ENCODE assay signal across 10 cellular contexts in genomic region chr12:132284071-132284492, GRCh38. TPM values are rescaled to one million over a fixed set of nuclear protein-coding genes. Genes with fewer than 3 reads are reported as not detected.
DNase-seq lines count a peak whose midpoint lies in the region; ATAC-seq and TF ChIP-seq lines count a peak whose summit lies in the region.
"Had no signal": no experiment of that assay in that cellular context is flagged by ENCODE, and none has a peak within 500 bp of the region (broad histone marks: within the 10 kb centered on the region; RNA-seq: fewer than 3 reads in every experiment).

No MANE protein-coding gene starts in this region.

- H3K9me2 ChIP-seq in HCT116 (ENCODE audit: insufficient read depth) (no peaks in the 10 kb centered on the region), MM.1S (replicated peaks; ENCODE audit: insufficient read depth, low read length) (no peaks in the 10 kb centered on the region)

- intact Hi-C loops in HCT116 (cut with micrococcal nuclease): no loop called here

- peak overlapping the region; percentile 62 for H3K27ac ChIP-seq in HCT116 (ENCODE audit: low read depth, low read length)
- H3K27ac ChIP-seq in MM.1S (ENCODE audit: low read length): no peak overlapping the region

- no peaks in the 10 kb centered on the region for H3K36me3 ChIP-seq in HCT116 (ENCODE audit: control insufficient read depth in 1 of 2, insufficient read depth in 2 of 2, low read length in 2 of 2)
- no peaks in the 10 kb centered on the region for H3K36me3 ChIP-seq in adipocyte (ENCODE audit: control insufficient read depth, insufficient read depth, low read length, severe bottlenecking)
- H3K36me3 ChIP-seq in MM.1S (replicated peaks; ENCODE audit: insufficient read depth, low read length): no peaks in the 10 kb centered on the region

- H3K9me3 ChIP-seq in HCT116 (ENCODE audit: control insufficient read depth in 1 of 2, insufficient read depth in 1 of 2, low read depth in 1 of 2, low read length in 2 of 2) (no peaks in the 10 kb centered on the region), adipocyte (ENCODE audit: control insufficient read depth, low read length) (no peaks in the 10 kb centered on the region), MM.1S (replicated peaks; ENCODE audit: insufficient read depth, low read length) (no peaks in the 10 kb centered on the region)

- H3K4me2 ChIP-seq in HCT116 (ENCODE audit: low read length) (peak overlapping the region; percentile 94), MM.1S (ENCODE audit: low read depth, low read length) (no peak overlapping the region)

- RAD21 ChIA-PET in HCT116 (lab: Charles Lee; ENCODE audit: low non-redundant PET in 1 of 2, low total read pairs in 2 of 2, uncharacterized antibody in 2 of 2, unreplicated experiment in 2 of 2): no interaction called here

- H3F3A ChIP-seq in MM.1S (ENCODE audit: insufficient read depth, low read length): no peaks in the 10 kb centered on the region

- POLR2A ChIA-PET in HCT116 (lab: Charles Lee): interaction anchor here (0.9 to 1.2 kb wide), 2 partner anchors 9 to 89 kb away, joined by 4 read pairs; no protein-coding TSS in a partner anchor

- TF ChIP-seq CTCF in AG10803 (conservative IDR thresholded peaks at IDR 0.05; ENCODE audit: low read length): peak; percentile 36
- TF ChIP-seq CTCF in HCT116 (IDR thresholded peaks at IDR 0.05 in 2 of 3, conservative IDR thresholded peaks at IDR 0.05 in 1 of 3; ENCODE audit: borderline replicate concordance in 1 of 3, insufficient read depth in 1 of 3, low read depth in 2 of 3, low read length in 2 of 3): peak in 2 of 3 experiments; percentile 54 to 71; a peak in 3 of 6 replicates
- no peak for TF ChIP-seq CTCF in MM.1S (IDR thresholded peaks at IDR 0.05; ENCODE audit: low read length)

- no peaks in the 10 kb centered on the region for H3K27me3 ChIP-seq in HCT116 (ENCODE audit: insufficient read depth, low read length)
- H3K27me3 ChIP-seq in adipocyte (replicated peaks; ENCODE audit: control insufficient read depth, insufficient read depth, low read length): peaks cover 79% of the 10 kb centered on the region
- no peaks in the 10 kb centered on the region; the same call in 1 of the 2 replicates for H3K27me3 ChIP-seq in MM.1S (replicated peaks; ENCODE audit: insufficient read depth, low read length)

- CTCF ChIA-PET in HCT116 (lab: Charles Lee): interaction anchor here (2.1 to 3.9 kb wide), 2 partner anchors 8 to 130 kb away, joined by 12 to 18 read pairs; no protein-coding TSS in a partner anchor

- no peaks in the 10 kb centered on the region for H3K79me2 ChIP-seq in HCT116 (ENCODE audit: insufficient read depth, low read length)
- H3K79me2 ChIP-seq in MM.1S (ENCODE audit: low read length): no peaks in the 10 kb centered on the region

- no peak overlapping the region for H2AFZ ChIP-seq in HCT116 (ENCODE audit: low read depth, low read length, poor library complexity, severe bottlenecking)
- H2AFZ ChIP-seq in MM.1S (ENCODE audit: low read length): no peak overlapping the region

- TF ChIP-seq POLR2A in HCT116 (IDR thresholded peaks at IDR 0.05; ENCODE audit: borderline replicate concordance, extremely low read depth, insufficient read depth, insufficient read length): no peak

- ATAC-seq in HCT116 (peak; percentile 43), HG03342 (IDR thresholded peaks at IDR 0.05; ENCODE audit: unreplicated experiment) (no peak), HG02885 (IDR thresholded peaks at IDR 0.05; ENCODE audit: poor library complexity, unreplicated experiment) (no peak), HG03354 (IDR thresholded peaks at IDR 0.05; ENCODE audit: poor library complexity, severe bottlenecking, unreplicated experiment) (no peak)

- H3K4me1 ChIP-seq in HCT116 (ENCODE audit: control insufficient read depth in 1 of 2, insufficient read depth in 2 of 2, low read length in 2 of 2): peaks cover 48 to 77% of the 10 kb centered on the region in 2 experiments
- no peaks in the 10 kb centered on the region for H3K4me1 ChIP-seq in adipocyte (ENCODE audit: control insufficient read depth, insufficient read depth, low read length)
- no peaks in the 10 kb centered on the region for H3K4me1 ChIP-seq in MM.1S (ENCODE audit: low read length)

- H3K9ac ChIP-seq in HCT116 (ENCODE audit: low read length): peak overlapping the region; percentile 62
- no peak overlapping the region for H3K9ac ChIP-seq in adipocyte (ENCODE audit: low read length)
- no peak overlapping the region for H3K9ac ChIP-seq in MM.1S (ENCODE audit: low read length)

- no peak overlapping the region for H3K4me3 ChIP-seq in AG10803 (ENCODE audit: low read length)
- peak overlapping the region in 1 of 2 experiments; percentile 55; a peak in 1 of 4 replicates for H3K4me3 ChIP-seq in HCT116 (replicated peaks in 1 of 2; ENCODE audit: low read depth in 1 of 2, low read length in 2 of 2)
- no peak overlapping the region for H3K4me3 ChIP-seq in adipocyte (ENCODE audit: low read length)
- H3K4me3 ChIP-seq in MM.1S (ENCODE audit: low read length): no peak overlapping the region

- no TSS peak for BruUV-seq in HCT116 (replicated peaks; lab: Mats Ljungman, UMichigan)

- TF ChIP-seq RAD21 in HCT116 (IDR thresholded peaks at IDR 0.05; ENCODE audit: low read depth): no peak

- H4K20me1 ChIP-seq in HCT116 (ENCODE audit: insufficient read depth): no peaks in the 10 kb centered on the region
- H4K20me1 ChIP-seq in MM.1S (ENCODE audit: insufficient read depth, low read length): no peaks in the 10 kb centered on the region

- DNase-seq in AG10803 (ENCODE audit: low read depth) (peak; percentile 4), HCT116 (ENCODE audit: low read depth, low spot score) (no peak), adipocyte (ENCODE audit: low read depth) (peak; percentile 38), kidney glomerular epithelial cell (lab: John Stamatoyannopoulos, UW) (peak; percentile 4), MM.1S (no peak)
- DNase-seq: activated naive CD8-positive, alpha-beta T cell treated with anti-CD3 and anti-CD28 coated beads, Interleukin-2, amount 10 ng/mL, durations not matched to agents 7 days and 5 days; NCI-H446 had no signal

TF ChIP-seq in HCT116, 20 proteins besides CTCF, POLR2A, EP300 and RAD21:
- TF ChIP-seq ELF1 (IDR thresholded peaks at IDR 0.05; ENCODE audit: borderline replicate concordance, low read depth): no peak
- no peak for TF ChIP-seq TCF7L2 (IDR thresholded peaks at IDR 0.05; ENCODE audit: borderline replicate concordance, extremely low read depth, insufficient read depth, insufficient read length)
- no peak for TF ChIP-seq EZH2 (IDR thresholded peaks at IDR 0.05)
- TF ChIP-seq CEBPB (IDR thresholded peaks at IDR 0.05; ENCODE audit: low read depth): no peak
- TF ChIP-seq ZNF274 (IDR thresholded peaks at IDR 0.05; ENCODE audit: low read depth, low read length): no peak
- TF ChIP-seq EZH2phosphoT487 (IDR thresholded peaks at IDR 0.05; ENCODE audit: borderline replicate concordance): no peak
- TF ChIP-seq, protein P1, sequence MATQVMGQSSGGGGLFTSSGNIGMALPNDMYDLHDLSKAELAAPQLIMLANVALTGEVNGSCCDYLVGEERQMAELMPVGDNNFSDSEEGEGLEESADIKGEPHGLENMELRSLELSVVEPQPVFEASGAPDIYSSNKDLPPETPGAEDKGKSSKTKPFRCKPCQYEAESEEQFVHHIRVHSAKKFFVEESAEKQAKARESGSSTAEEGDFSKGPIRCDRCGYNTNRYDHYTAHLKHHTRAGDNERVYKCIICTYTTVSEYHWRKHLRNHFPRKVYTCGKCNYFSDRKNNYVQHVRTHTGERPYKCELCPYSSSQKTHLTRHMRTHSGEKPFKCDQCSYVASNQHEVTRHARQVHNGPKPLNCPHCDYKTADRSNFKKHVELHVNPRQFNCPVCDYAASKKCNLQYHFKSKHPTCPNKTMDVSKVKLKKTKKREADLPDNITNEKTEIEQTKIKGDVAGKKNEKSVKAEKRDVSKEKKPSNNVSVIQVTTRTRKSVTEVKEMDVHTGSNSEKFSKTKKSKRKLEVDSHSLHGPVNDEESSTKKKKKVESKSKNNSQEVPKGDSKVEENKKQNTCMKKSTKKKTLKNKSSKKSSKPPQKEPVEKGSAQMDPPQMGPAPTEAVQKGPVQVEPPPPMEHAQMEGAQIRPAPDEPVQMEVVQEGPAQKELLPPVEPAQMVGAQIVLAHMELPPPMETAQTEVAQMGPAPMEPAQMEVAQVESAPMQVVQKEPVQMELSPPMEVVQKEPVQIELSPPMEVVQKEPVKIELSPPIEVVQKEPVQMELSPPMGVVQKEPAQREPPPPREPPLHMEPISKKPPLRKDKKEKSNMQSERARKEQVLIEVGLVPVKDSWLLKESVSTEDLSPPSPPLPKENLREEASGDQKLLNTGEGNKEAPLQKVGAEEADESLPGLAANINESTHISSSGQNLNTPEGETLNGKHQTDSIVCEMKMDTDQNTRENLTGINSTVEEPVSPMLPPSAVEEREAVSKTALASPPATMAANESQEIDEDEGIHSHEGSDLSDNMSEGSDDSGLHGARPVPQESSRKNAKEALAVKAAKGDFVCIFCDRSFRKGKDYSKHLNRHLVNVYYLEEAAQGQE (IDR thresholded peaks at IDR 0.05; ENCODE audit: low read depth): no peak
- no peak for TF ChIP-seq SRF (IDR thresholded peaks at IDR 0.05; ENCODE audit: low read depth)
- TF ChIP-seq, protein P2, sequence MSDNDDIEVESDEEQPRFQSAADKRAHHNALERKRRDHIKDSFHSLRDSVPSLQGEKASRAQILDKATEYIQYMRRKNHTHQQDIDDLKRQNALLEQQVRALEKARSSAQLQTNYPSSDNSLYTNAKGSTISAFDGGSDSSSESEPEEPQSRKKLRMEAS (IDR thresholded peaks at IDR 0.05): no peak
- TF ChIP-seq CBX3 (IDR thresholded peaks at IDR 0.05; ENCODE audit: low read depth): no peak

RNA-seq across cellular contexts. Expression of gene GALNT9, which starts 45.3 kb away (rescaled TPM):
- total RNA-seq in HCT116 (2021; ENCODE audit: unreplicated experiment): 2.6 TPM
- 1.6 and 2.6 TPM in 2 replicates for polyA plus RNA-seq in HCT116 (2012)
- total RNA-seq: activated naive CD8-positive, alpha-beta T cell treated with anti-CD3 and anti-CD28 coated beads, Interleukin-2, amount 10 ng/mL, durations not matched to agents 7 days and 5 days had no signal

Comparison
In these comparisons a context has a peak if more than half of its experiments do, and no peak if none do; other contexts are left out.
1. DNase-seq: peak in AG10803 (single experiment), adipocyte (single experiment) and kidney glomerular epithelial cell (single experiment); none in HCT116 (single experiment) and MM.1S (single experiment).